Comparison of ENCODE assay signal across 8 cellular contexts in genomic region chr5:159458217-159458711, GRCh38.
DNase-seq lines count a peak whose midpoint lies in the region; ATAC-seq and TF ChIP-seq lines count a peak whose summit lies in the region.
"Had no signal": no experiment of that assay in that cellular context is flagged by ENCODE, and none has a peak within 500 bp of the region (broad histone marks: within the 10 kb centered on the region; RNA-seq: fewer than 3 reads in every experiment).

No MANE protein-coding gene starts in this region.

- H3K27ac Mint-ChIP-seq in naive thymus-derived CD8-positive, alpha-beta T cell, result peak overlapping the region in 2 of 10 donors; percentile 3 to 68

- no peaks in the 10 kb centered on the region for H3K36me3 ChIP-seq in mucosa of descending colon (ENCODE audit: low read depth)

- no peak overlapping the region for H3K4me3 ChIP-seq in mucosa of descending colon

- POLR2A ChIA-PET in naive thymus-derived CD8-positive, alpha-beta T cell (lab: Charles Lee), result no interaction called here

- no peaks in the 10 kb centered on the region for H3K9me3 Mint-ChIP-seq in naive thymus-derived CD8-positive, alpha-beta T cell

- DNase-seq in islet precursor cell (peak; percentile 2), NCI-H1048 (lab: John Stamatoyannopoulos, UW) (no peak), mucosa of descending colon (no peak)
- DNase-seq in naive thymus-derived CD8-positive, alpha-beta T cell, result no peak
- DNase-seq: mesenchymal stem cell had no signal

- peaks cover 1 to 19% (median 10%) of the 10 kb centered on the region in 5 donors for H3K27me3 Mint-ChIP-seq in naive thymus-derived CD8-positive, alpha-beta T cell

- no peaks in the 10 kb centered on the region for H3K4me1 ChIP-seq in mucosa of descending colon (ENCODE audit: low read depth)

- no peak for TF ChIP-seq CTCF in mucosa of descending colon (IDR thresholded peaks at IDR 0.05)

- no peaks in the 10 kb centered on the region for H3K9me3 ChIP-seq in mucosa of descending colon

- no peak overlapping the region for H3K4me3 Mint-ChIP-seq in naive thymus-derived CD8-positive, alpha-beta T cell

- H3K4me1 Mint-ChIP-seq in naive thymus-derived CD8-positive, alpha-beta T cell, result peaks cover 0 to 20% (median 2%) of the 10 kb centered on the region in 4 donors

- intact Hi-C loops in mucosa of descending colon (cut with DNase I, micrococcal nuclease), result no loop called here

- no peaks in the 10 kb centered on the region for H3K36me3 Mint-ChIP-seq in naive thymus-derived CD8-positive, alpha-beta T cell

- ATAC-seq in GM18858 (IDR thresholded peaks at IDR 0.05; ENCODE audit: unreplicated experiment) (peak; percentile 35), GM21529 (IDR thresholded peaks at IDR 0.05; ENCODE audit: unreplicated experiment) (peak; percentile 40), HG03469 (IDR thresholded peaks at IDR 0.05; ENCODE audit: unreplicated experiment) (peak; percentile 26), mucosa of descending colon (no peak)
- ATAC-seq in naive thymus-derived CD8-positive, alpha-beta T cell, result no peak

Comparison
In these comparisons a context has a peak if more than half of its experiments do, and no peak if none do; other contexts are left out.
1. ATAC-seq: peak in GM18858 (single experiment), GM21529 (single experiment) and HG03469 (single experiment); none in mucosa of descending colon (single experiment) and naive thymus-derived CD8-positive, alpha-beta T cell (0 of 2).